Comparison of ENCODE assay signal across 31 cellular contexts in genomic region chr20:4116091-4116490, GRCh38. TPM values are rescaled to one million over a fixed set of nuclear protein-coding genes. Genes with fewer than 3 reads are reported as not detected.
A peak's percentile ranks its signal among the peaks of the same experiment; 100 is the strongest.
DNase-seq lines count a peak whose midpoint lies in the region; ATAC-seq, FAIRE-seq and TF ChIP-seq lines count a peak whose summit lies in the region.
"Had no signal": no experiment of that assay in that cellular context is flagged by ENCODE, and none has a peak within 500 bp of the region (broad histone marks: within the 10 kb centered on the region; RNA-seq: fewer than 3 reads in every experiment).

No MANE protein-coding gene starts in this region.

- in situ Hi-C loops in G401 (cut with HindIII; ENCODE audit: low sequenced_read_pairs) = no loop called here

- peak overlapping the region; percentile 70 to 96; a peak in 5 of 6 replicates for H3K27ac ChIP-seq in A549
- H3K27ac ChIP-seq: 22Rv1; BLaER1; BLaER1 treated with 17β-estradiol and CSF1 and Interleukin-3, amounts not matched to agents 10 nM and 100 nM; C4-2B had no signal

- no peak for DNase-seq in A549 (ENCODE audit: low read depth in 1 of 2, low spot score in 1 of 2)
- DNase-seq in G401 (ENCODE audit: low spot score) = peak; percentile 76
- peak; percentile 72 for DNase-seq in cerebellar cortex (ENCODE audit: low spot score)
- no peak for DNase-seq in frontal cortex (ENCODE audit: low spot score in 2 of 2)
- DNase-seq: 8988T; ACHN; AML-193; BE2C; Caco-2; Calu3; CD4-positive, alpha-beta memory T cell; CD4-positive, alpha-beta T cell; CD4-positive, CD25-positive, alpha-beta regulatory T cell; CD8-positive, alpha-beta memory T cell; CD8-positive, alpha-beta T cell; COR-L47; DMS 273 treated with DMSO at 0.1 percent for 48 hours; DMS153; DMS53; DMS79; DMS79 treated with DMSO at 0.1 percent for 48 hours; DND-41; EL had no signal

- TF ChIP-seq EP300 in A549 (IDR thresholded peaks at IDR 0.05) = no peak

- TF ChIP-seq CTCF in A549 (IDR thresholded peaks at IDR 0.05) = no peak

- TF ChIP-seq RAD21 in A549 (conservative IDR thresholded peaks at IDR 0.05 in 1 of 2, IDR thresholded peaks at IDR 0.05 in 1 of 2) = no peak

- FAIRE-seq in A549 (lab: Jason Lieb, UNC) (peak; percentile 43), frontal cortex (lab: Jason Lieb, UNC) (no peak)
- FAIRE-seq: D721Med had no signal

- no peak overlapping the region for H3K4me3 ChIP-seq in A549
- H3K4me3 ChIP-seq: BLaER1; BLaER1 treated with 17β-estradiol and CSF1 and Interleukin-3, amounts not matched to agents 10 nM and 100 nM had no signal

- POLR2A ChIA-PET in A549 (lab: Yijun Ruan, JAX) = no interaction called here

- H3K9me3 ChIP-seq in A549 = 0 out of 3 replicates have a peak, but pooled peaks cover under 1% of the 10 kb centered on the region
- H3K9me3 ChIP-seq: BE2C, BLaER1, Caco-2 had no signal

- CTCF ChIA-PET in A549 (lab: Yijun Ruan, JAX) = interaction anchor here (0.8 to 1.6 kb wide), 4 partner anchors 24 to 80 kb away, joined by 3 to 4 read pairs (median 3); no protein-coding TSS in a partner anchor

- TF ChIP-seq POLR2A in A549 (IDR thresholded peaks at IDR 0.05; ENCODE audit: low read length) = no peak

- peaks cover 77% of the 10 kb centered on the region for H3K4me1 ChIP-seq in A549
- H3K4me1 ChIP-seq: BE2C, Caco-2 had no signal

- 89% methylated on average over 2 of the region's 2 CpGs for WGBS in A549 (ENCODE audit: missing lambda C conversion rate)

- ATAC-seq in A549 (no peak), GM21528 (IDR thresholded peaks at IDR 0.05; ENCODE audit: low FRiP score, unreplicated experiment) (no peak), GM19463 (IDR thresholded peaks at IDR 0.05; ENCODE audit: unreplicated experiment) (no peak)
- ATAC-seq: CD8-positive, alpha-beta T cell had no signal

- no peak overlapping the region for H3K4me2 ChIP-seq in A549
- H3K4me2 ChIP-seq: BLaER1; BLaER1 treated with 17β-estradiol and CSF1 and Interleukin-3, amounts not matched to agents 10 nM and 100 nM had no signal

TF ChIP-seq in A549, 52 proteins besides CTCF, POLR2A, EP300 and RAD21:
- TF ChIP-seq CEBPB (IDR thresholded peaks at IDR 0.05) (no peak), CBX2 (IDR thresholded peaks at IDR 0.05; ENCODE audit: borderline replicate concordance, low read depth) (no peak), MAFK (IDR thresholded peaks at IDR 0.05; ENCODE audit: partially characterized antibody) (no peak), HEYL (CRISPR knock-in tag; IDR thresholded peaks at IDR 0.05) (no peak), ATOH8 (CRISPR knock-in tag; IDR thresholded peaks at IDR 0.05; ENCODE audit: low read depth) (no peak), HOXB5 (CRISPR knock-in tag; IDR thresholded peaks at IDR 0.05) (no peak), ZC3H11A (IDR thresholded peaks at IDR 0.05) (no peak)

RNA-seq across cellular contexts. Expression of gene SMOX, which starts 32.5 kb away (rescaled TPM):
- polyA plus RNA-seq in A549 (2011; rRNA removed) = 67.4 and 111 TPM in 2 replicates
- polyA plus RNA-seq in A549 (2012; cell fraction: cytosol; rRNA removed) = 143 and 175 TPM in 2 replicates
- polyA plus RNA-seq in A549 (2012; cell fraction: nucleus; rRNA removed) = 251 and 331 TPM in 2 replicates
- 118 to 139 TPM (median 131 TPM) in 3 replicates for polyA plus RNA-seq in A549 (2017; fragmentation: RNase III; extraction: RNeasy Plus Mini Kit Qiagen cat#74134 plus additional on column Dnase treatment)
- 35.4 and 69.5 TPM in 2 replicates for polyA minus RNA-seq in A549 (2011; rRNA and poly(A)+ RNA removed)
- 9.2 and 13.3 TPM in 2 replicates for total RNA-seq in G401 (2014; rRNA removed; shearing (Covaris generic))
- total RNA-seq in frontal cortex = 8.6 TPM
- total RNA-seq: B cell had no signal
- polyA plus RNA-seq: CD8-positive, alpha-beta memory T cell had no signal

Comparison
In these comparisons a context has a peak if more than half of its experiments do, and no peak if none do; other contexts are left out.
1. DNase-seq: peak in G401 (single experiment) and cerebellar cortex (single experiment); none in A549 (0 of 2) and frontal cortex (0 of 2).